25 cellular contexts compared by ENCODE assay signal in the genomic region with DNA sequence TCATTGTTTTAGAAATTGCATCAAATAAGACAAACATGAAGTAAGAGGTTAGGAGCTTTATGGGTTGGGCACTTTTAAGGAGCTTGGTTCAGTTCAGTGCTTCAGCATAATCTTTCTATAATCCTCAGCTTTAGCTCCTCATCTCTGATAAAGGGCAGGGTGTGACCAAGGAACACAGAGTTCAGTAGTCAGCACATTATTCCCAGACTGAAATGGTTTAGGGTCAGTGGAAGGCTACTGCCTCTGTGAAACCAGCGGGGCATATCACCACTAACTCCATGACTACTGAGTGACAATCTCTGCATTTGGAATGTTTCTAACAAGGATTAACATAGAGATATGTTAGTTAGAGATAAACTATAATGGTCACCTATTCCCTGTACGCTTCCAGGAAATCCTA. TPM values are rescaled to one million over a fixed set of nuclear protein-coding genes. Genes with fewer than 3 reads are reported as not detected.
A peak's percentile ranks its signal among the peaks of the same experiment; 100 is the strongest.
DNase-seq lines count a peak whose midpoint lies in the region; ATAC-seq and TF ChIP-seq lines count a peak whose summit lies in the region.
"Had no signal": no experiment of that assay in that cellular context is flagged by ENCODE, and none has a peak within 500 bp of the region (broad histone marks: within the 10 kb centered on the region; RNA-seq: fewer than 3 reads in every experiment).

No MANE protein-coding gene starts in this region.

- no peaks in the 10 kb centered on the region for H3K9me3 Mint-ChIP-seq in natural killer cell
- H3K9me3 Mint-ChIP-seq: CD8-positive, alpha-beta T cell; H9 had no signal

- H3K4me3 ChIP-seq in esophagus muscularis mucosa, result no peak overlapping the region
- H3K4me3 ChIP-seq: GM23338, K562, SK-N-MC had no signal

- H3K9me3 ChIP-seq in esophagus muscularis mucosa, result no peaks in the 10 kb centered on the region

- peaks cover 0 to 13% (median 0%) of the 10 kb centered on the region in 4 donors for H3K27me3 ChIP-seq in esophagus muscularis mucosa

- no peaks in the 10 kb centered on the region for H3K36me3 ChIP-seq in esophagus muscularis mucosa

- no peaks in the 10 kb centered on the region for H3K4me1 Mint-ChIP-seq in natural killer cell
- H3K4me1 Mint-ChIP-seq: GM23338, H9 had no signal

- 88% methylated on average over 2 of the region's 2 CpGs for WGBS in esophagus muscularis mucosa

- no peaks in the 10 kb centered on the region for H3K4me1 ChIP-seq in esophagus muscularis mucosa

- no peaks in the 10 kb centered on the region for H3K36me3 Mint-ChIP-seq in natural killer cell
- H3K36me3 Mint-ChIP-seq: CD8-positive, alpha-beta T cell had no signal

- no peak for ATAC-seq in natural killer cell
- ATAC-seq in GM18520 (IDR thresholded peaks at IDR 0.05; ENCODE audit: unreplicated experiment), result no peak
- no peak for ATAC-seq in GM21423 (IDR thresholded peaks at IDR 0.05; ENCODE audit: unreplicated experiment)
- ATAC-seq: CD8-positive, alpha-beta T cell; GM23338; K562; Panc1 had no signal

- TF ChIP-seq POLR2A in esophagus muscularis mucosa (IDR thresholded peaks at IDR 0.05; ENCODE audit: low read depth), result no peak

- TF ChIP-seq CTCF in esophagus muscularis mucosa (IDR thresholded peaks at IDR 0.05) (no peak), natural killer cell (IDR thresholded peaks at IDR 0.05) (no peak)

- intact Hi-C loops in esophagus muscularis mucosa (cut with DNase I), result no loop called here
- intact Hi-C loops in natural killer cell (cut with micrococcal nuclease), result no loop called here

- no peak for TF ChIP-seq EP300 in esophagus muscularis mucosa (IDR thresholded peaks at IDR 0.05)

- no peak overlapping the region for H3K27ac Mint-ChIP-seq in natural killer cell
- H3K27ac Mint-ChIP-seq: CD8-positive, alpha-beta T cell; GM23338; H9 had no signal

- H3K27ac ChIP-seq in esophagus muscularis mucosa (replicated peaks in 1 of 4), result no peak overlapping the region
- H3K27ac ChIP-seq: C4-2B, SK-N-MC had no signal

- peaks cover 14 to 39% of the 10 kb centered on the region in 2 donors for H3K27me3 Mint-ChIP-seq in natural killer cell (ENCODE audit: low read depth in 2 of 2)

- DNase-seq in NCI-H82 treated with DMSO at 0.1 percent for 48 hours (lab: John Stamatoyannopoulos, UW; ENCODE audit: unreplicated experiment) (peak; percentile 38), esophagus muscularis mucosa (ENCODE audit: extremely low spot score) (peak; percentile 17), left kidney (ENCODE audit: low read depth, low spot score) (peak; percentile 56), natural killer cell (no peak)
- no peak for DNase-seq in activated CD4-positive, alpha-beta T cell treated with anti-CD3 and anti-CD28 coated beads, Interleukin-2, amount 50 U/mL, for 4 hours
- DNase-seq: Calu3; CD8-positive, alpha-beta T cell; H9; Kasumi-1; NCI-H1105 treated with DMSO at 0.1 percent for 48 hours; NCI-H146; NCI-H1930; NCI-H446; NCI-H524 treated with DMSO at 0.1 percent for 48 hours; NCI-H774; SHP77 treated with DMSO at 0.1 percent for 48 hours; SW 1271 had no signal

- no peak overlapping the region for H3K4me3 Mint-ChIP-seq in natural killer cell
- H3K4me3 Mint-ChIP-seq: CD8-positive, alpha-beta T cell; GM23338; H9 had no signal

RNA-seq across cellular contexts. Expression of a gene that starts 36.9 kb away (rescaled TPM):
- total RNA-seq in esophagus muscularis mucosa (1 to 10 TPM; 2.1 to 4.5 (median 3.6) TPM), natural killer cell (10 to 100 TPM; 16.3 to 21.8 (median 17.5) TPM)
- total RNA-seq: G401 had no signal

Comparison
In these comparisons a context has a peak if more than half of its experiments do, and no peak if none do; other contexts are left out.
1. DNase-seq: peak in NCI-H82 treated with DMSO at 0.1 percent for 48 hours (single experiment), esophagus muscularis mucosa (single experiment) and left kidney (single experiment); none in activated CD4-positive, alpha-beta T cell treated with anti-CD3 and anti-CD28 coated beads, Interleukin-2, amount 50 U/mL, for 4 hours (0 of 2) and natural killer cell (single experiment).